ENCODE assay signal across 8 cellular contexts in genomic region chr11:83070878-83071640, GRCh38. TPM values are rescaled to one million over a fixed set of nuclear protein-coding genes. Genes with fewer than 3 reads are reported as not detected.
DNase-seq lines count a peak whose midpoint lies in the region; ATAC-seq and TF ChIP-seq lines count a peak whose summit lies in the region.

No MANE protein-coding gene starts in this region.

- H3K27me3 ChIP-seq in Loucy (ENCODE audit: insufficient read depth, low read length, poor library complexity, severe bottlenecking) (no peaks in the 10 kb centered on the region), adipocyte (replicated peaks; ENCODE audit: control insufficient read depth, insufficient read depth, low read length) (no peaks in the 10 kb centered on the region), heart right ventricle (peaks cover 0 to 12% (median 0%) of the 10 kb centered on the region in 7 donors)

- peak overlapping the region; percentile 71 to 95 (median 92) for H3K27ac ChIP-seq in heart right ventricle

- H3K4me3 ChIP-seq in Loucy (ENCODE audit: low read length, poor library complexity, severe bottlenecking) = peak overlapping the region; percentile 88
- peak overlapping the region; percentile 91 for H3K4me3 ChIP-seq in adipocyte (ENCODE audit: low read length)
- peak overlapping the region; percentile 60 to 89 (median 71) for H3K4me3 ChIP-seq in heart right ventricle

- H4K20me1 ChIP-seq in Loucy (ENCODE audit: insufficient read depth, low read length, poor library complexity, severe bottlenecking) = peaks cover 17% of the 10 kb centered on the region

- no peaks in the 10 kb centered on the region for H3K9me3 ChIP-seq in Loucy (ENCODE audit: insufficient read depth, low read depth, low read length)
- H3K9me3 ChIP-seq in adipocyte (ENCODE audit: control insufficient read depth, low read length) = no peaks in the 10 kb centered on the region
- no peaks in the 10 kb centered on the region for H3K9me3 ChIP-seq in heart right ventricle

- peaks cover 31% of the 10 kb centered on the region for H3K4me1 ChIP-seq in Loucy (ENCODE audit: insufficient read depth, low read length, poor library complexity, severe bottlenecking)
- peaks cover 33% of the 10 kb centered on the region for H3K4me1 ChIP-seq in adipocyte (ENCODE audit: control insufficient read depth, insufficient read depth, low read length)
- H3K4me1 ChIP-seq in heart right ventricle = peaks cover 2 to 69% (median 48%) of the 10 kb centered on the region in 9 donors

- peak overlapping the region; percentile 68 for H3K9ac ChIP-seq in Loucy (ENCODE audit: low read depth, low read length, poor library complexity, severe bottlenecking)
- H3K9ac ChIP-seq in adipocyte (ENCODE audit: low read length) = peak overlapping the region; percentile 98

- 0% methylated on average over 20 of the region's 20 CpGs for WGBS in heart right ventricle, 2 donors

- POLR2A ChIA-PET in GM10248 (lab: Yijun Ruan, JAX) = interaction anchor here (0.6 to 2.0 kb wide), 6 partner anchors 8 to 102 kb away, joined by 3 to 5 read pairs (median 4); partner anchors contain the start of gene PCF11

- CTCF ChIA-PET in GM10248 (lab: Yijun Ruan, JAX) = interaction anchor here (1.2 to 8.6 kb wide), 5 partner anchors 17 to 204 kb away, joined by 3 to 45 read pairs (median 3); partner anchors contain the start of gene PRCP

- intact Hi-C loops in heart right ventricle (cut with DNase I) = loop anchor here in 9 of 10 donors (1.0 to 10.0 kb wide), 15 partner anchors 36 to 214 kb away; partner anchors contain the start of genes DDIAS (in 6 of the 9), PRCP (in 6 of the 9), PCF11 (in 5 of the 9) and ANKRD42 (in 2 of the 9)

- peak overlapping the region; percentile 96 for H3K4me2 ChIP-seq in Loucy (ENCODE audit: low read depth, low read length, poor library complexity, severe bottlenecking)

- DNase-seq in ELF-1 (ENCODE audit: low read depth, low spot score) = peak; percentile 18
- DNase-seq in adipocyte (ENCODE audit: low read depth) = peak; percentile 63
- DNase-seq in heart right ventricle = peak; percentile 42 to 66
- DNase-seq in putamen (ENCODE audit: low spot score) = peak; percentile 67
- no peak for DNase-seq in mesenteric fat pad (ENCODE audit: low spot score)
- DNase-seq in GM10248 (ENCODE audit: extremely low spot score) = no peak
- no peak for DNase-seq in activated CD4-positive, CD25-positive, alpha-beta regulatory T cell (lab: John Stamatoyannopoulos, UW)

- peaks cover 32% of the 10 kb centered on the region for H3K79me2 ChIP-seq in Loucy (ENCODE audit: insufficient read depth, low read length)

- H3F3A ChIP-seq in Loucy (ENCODE audit: low read depth) = no peaks in the 10 kb centered on the region

- peak overlapping the region; percentile 83 for H2AFZ ChIP-seq in Loucy (ENCODE audit: low read length)

- ATAC-seq in heart right ventricle = peak; percentile 8 to 55 (median 30)

- no peaks in the 10 kb centered on the region for H3K9me2 ChIP-seq in Loucy (replicated peaks; ENCODE audit: low read depth, low read length)

- H3K36me3 ChIP-seq in Loucy (ENCODE audit: insufficient read depth, low read length) (no peaks in the 10 kb centered on the region), adipocyte (ENCODE audit: control insufficient read depth, insufficient read depth, low read length, severe bottlenecking) (peaks cover 6% of the 10 kb centered on the region), heart right ventricle (peaks cover 0 to 27% (median 3%) of the 10 kb centered on the region in 9 donors)

- TF ChIP-seq CTCF in Loucy (conservative IDR thresholded peaks at IDR 0.05; ENCODE audit: low read length) = no peak
- no peak for TF ChIP-seq CTCF in heart right ventricle (IDR thresholded peaks at IDR 0.05)
- TF ChIP-seq CTCF in GM10248 (IDR thresholded peaks at IDR 0.05; ENCODE audit: control extremely low read depth, extremely low read depth, low read depth, missing control alignments) = no peak

RNA-seq across cellular contexts. Expression of gene RAB30, which starts 0.6 kb away (rescaled TPM):
- total RNA-seq in heart right ventricle (10 to 100 TPM; 20.2 to 29.4 (median 22.0) TPM), mesenteric fat pad (33.9 TPM)
- polyA plus RNA-seq in heart right ventricle = 1 to 10 TPM; 2.5 to 5.3 TPM

Comparison
In these comparisons a context has a peak if more than half of its experiments do, and no peak if none do; other contexts are left out.
1. DNase-seq: peak in ELF-1 (single experiment), adipocyte (single experiment), heart right ventricle (2 of 2) and putamen (single experiment); none in mesenteric fat pad (single experiment), GM10248 (single experiment) and activated CD4-positive, CD25-positive, alpha-beta regulatory T cell (0 of 4).
2. Peak in every context shown above with its lines, with median percentiles within 50 percentile points of each other: H3K4me3 ChIP-seq.